ENCODE assay signal across 12 cellular contexts in the genomic region with DNA sequence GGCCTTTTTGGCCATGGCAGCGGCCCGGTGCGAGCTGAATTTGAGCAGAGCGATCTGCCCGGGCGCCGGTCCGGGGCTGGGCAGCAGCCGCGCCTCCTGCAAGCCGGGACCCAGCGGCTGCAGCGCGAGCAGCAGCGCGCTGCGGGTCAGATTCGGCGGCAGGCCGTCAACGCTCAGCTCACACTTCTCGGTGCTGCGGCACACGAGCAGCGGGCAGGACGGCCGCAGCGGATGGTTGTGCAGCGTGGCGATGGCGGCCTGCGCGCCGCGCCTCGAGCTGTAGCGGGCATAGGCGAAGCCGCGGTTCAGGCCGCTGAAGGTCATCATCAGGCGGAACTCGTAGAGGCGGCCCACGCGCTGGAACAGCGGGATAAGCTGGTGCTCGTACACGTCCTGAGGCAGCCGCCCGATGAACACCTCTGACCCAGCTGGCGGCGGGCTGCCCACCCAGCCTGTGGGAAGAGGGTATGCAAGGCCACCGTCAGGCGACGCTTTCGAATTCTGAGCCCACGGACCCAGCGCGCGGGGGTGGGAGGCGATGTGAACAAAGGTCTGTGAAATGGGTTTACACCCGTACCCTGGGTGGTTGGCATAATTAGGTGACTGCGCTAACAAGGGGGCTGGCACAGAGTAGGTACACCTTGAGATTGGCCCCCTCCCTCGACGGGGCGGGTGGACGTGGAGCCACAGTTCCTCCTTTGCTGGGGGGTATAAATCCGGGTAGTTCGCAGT. TPM values are rescaled to one million over a fixed set of nuclear protein-coding genes. Genes with fewer than 3 reads are reported as not detected.
DNase-seq lines count a peak whose midpoint lies in the region; ATAC-seq and TF ChIP-seq lines count a peak whose summit lies in the region.
"Had no signal": no experiment of that assay in that cellular context is flagged by ENCODE, and none has a peak within 500 bp of the region (broad histone marks: within the 10 kb centered on the region; RNA-seq: fewer than 3 reads in every experiment).

No MANE protein-coding gene starts in this region.

- peaks cover 94% of the 10 kb centered on the region for H3K36me3 ChIP-seq in suprapubic skin

- H3K27ac ChIP-seq in suprapubic skin, result no peak overlapping the region
- H3K27ac ChIP-seq: BLaER1, RWPE1 had no signal

- peak overlapping the region; percentile 14 for H3K4me3 ChIP-seq in iPS-11a (ENCODE audit: low read depth, low read length)
- peak overlapping the region; percentile 14 for H3K4me3 ChIP-seq in suprapubic skin
- H3K4me3 ChIP-seq: BLaER1 had no signal

- no peak overlapping the region for H3K27ac Mint-ChIP-seq in activated CD8-positive, alpha-beta memory T cell treated with anti-CD3 and anti-CD28 coated beads, Interleukin-2, amount 10 ng/mL, durations not matched to agents 7 days and 5 days
- no peak overlapping the region for H3K27ac Mint-ChIP-seq in activated naive CD8-positive, alpha-beta T cell treated with anti-CD3 and anti-CD28 coated beads, Interleukin-2, amount 50 U/mL, for 24 hours
- no peak overlapping the region for H3K27ac Mint-ChIP-seq in HFFc6
- H3K27ac Mint-ChIP-seq: memory B cell had no signal

- H3K4me1 ChIP-seq in suprapubic skin, result peaks cover 8% of the 10 kb centered on the region
- H3K4me1 ChIP-seq: BLaER1 had no signal

- no peaks in the 10 kb centered on the region for H3K9me3 Mint-ChIP-seq in activated CD8-positive, alpha-beta memory T cell treated with anti-CD3 and anti-CD28 coated beads, Interleukin-2, amount 10 ng/mL, durations not matched to agents 7 days and 5 days (ENCODE audit: low read depth)
- no peaks in the 10 kb centered on the region for H3K9me3 Mint-ChIP-seq in activated naive CD8-positive, alpha-beta T cell treated with anti-CD3 and anti-CD28 coated beads, Interleukin-2, amount 50 U/mL, for 24 hours
- no peaks in the 10 kb centered on the region for H3K9me3 Mint-ChIP-seq in HFFc6
- H3K9me3 Mint-ChIP-seq: memory B cell had no signal

- H3K36me3 Mint-ChIP-seq in activated CD8-positive, alpha-beta memory T cell treated with anti-CD3 and anti-CD28 coated beads, Interleukin-2, amount 10 ng/mL, durations not matched to agents 7 days and 5 days, result peaks cover 51% of the 10 kb centered on the region
- H3K36me3 Mint-ChIP-seq in activated naive CD8-positive, alpha-beta T cell treated with anti-CD3 and anti-CD28 coated beads, Interleukin-2, amount 50 U/mL, for 24 hours (ENCODE audit: low read depth), result peaks cover 61% of the 10 kb centered on the region
- peaks cover 17% of the 10 kb centered on the region; the same call in 1 of the 2 replicates for H3K36me3 Mint-ChIP-seq in HFFc6 (ENCODE audit: low read depth)

- no peak overlapping the region for H3K4me3 Mint-ChIP-seq in activated CD8-positive, alpha-beta memory T cell treated with anti-CD3 and anti-CD28 coated beads, Interleukin-2, amount 10 ng/mL, durations not matched to agents 7 days and 5 days
- H3K4me3 Mint-ChIP-seq in activated naive CD8-positive, alpha-beta T cell treated with anti-CD3 and anti-CD28 coated beads, Interleukin-2, amount 50 U/mL, for 24 hours, result no peak overlapping the region
- no peak overlapping the region for H3K4me3 Mint-ChIP-seq in HFFc6
- H3K4me3 Mint-ChIP-seq: memory B cell had no signal

- H3K9me3 ChIP-seq in suprapubic skin, result no peaks in the 10 kb centered on the region
- H3K9me3 ChIP-seq: BLaER1 had no signal

- TF ChIP-seq CTCF in suprapubic skin (IDR thresholded peaks at IDR 0.05) (no peak), HFFc6 (IDR thresholded peaks at IDR 0.05) (no peak)

- no peaks in the 10 kb centered on the region for H3K27me3 ChIP-seq in suprapubic skin
- H3K27me3 ChIP-seq: BLaER1 had no signal

- no peak for TF ChIP-seq EP300 in suprapubic skin (IDR thresholded peaks at IDR 0.05)

- DNase-seq in activated CD8-positive, alpha-beta memory T cell treated with anti-CD3 and anti-CD28 coated beads, Interleukin-2, amount 10 ng/mL, durations not matched to agents 7 days and 5 days, result peak; percentile 48
- DNase-seq in activated CD8-positive, alpha-beta memory T cell treated with anti-CD3 and anti-CD28 coated beads, Interleukin-2, amount 50 U/mL, for 4 hours, result no peak
- DNase-seq in activated naive CD8-positive, alpha-beta T cell treated with anti-CD3 and anti-CD28 coated beads, Interleukin-2, amount 50 U/mL, for 24 hours, result peak; percentile 23
- DNase-seq in suprapubic skin (ENCODE audit: low spot score in 2 of 2), result no peak
- DNase-seq in RKO (ENCODE audit: low spot score), result no peak
- no peak for DNase-seq in HFFc6
- DNase-seq: activated CD8-positive, alpha-beta memory T cell treated with anti-CD3 and anti-CD28 coated beads for 24 hours had no signal

- 44% methylated on average over 63 of the region's 70 CpGs for WGBS in suprapubic skin

- peaks cover 5% of the 10 kb centered on the region for H3K4me1 Mint-ChIP-seq in activated CD8-positive, alpha-beta memory T cell treated with anti-CD3 and anti-CD28 coated beads, Interleukin-2, amount 10 ng/mL, durations not matched to agents 7 days and 5 days
- peaks cover 3% of the 10 kb centered on the region for H3K4me1 Mint-ChIP-seq in activated naive CD8-positive, alpha-beta T cell treated with anti-CD3 and anti-CD28 coated beads, Interleukin-2, amount 50 U/mL, for 24 hours
- H3K4me1 Mint-ChIP-seq in HFFc6 (ENCODE audit: low read depth), result peaks cover 5% of the 10 kb centered on the region

- ATAC-seq in activated CD8-positive, alpha-beta memory T cell treated with anti-CD3 and anti-CD28 coated beads, Interleukin-2, amount 10 ng/mL, durations not matched to agents 7 days and 5 days, result peak; percentile 46
- ATAC-seq in activated naive CD8-positive, alpha-beta T cell treated with anti-CD3 and anti-CD28 coated beads, Interleukin-2, amount 50 U/mL, for 24 hours, result no peak
- no peak for ATAC-seq in GM18861 (IDR thresholded peaks at IDR 0.05; ENCODE audit: unreplicated experiment)

- H3K27me3 Mint-ChIP-seq in activated CD8-positive, alpha-beta memory T cell treated with anti-CD3 and anti-CD28 coated beads, Interleukin-2, amount 10 ng/mL, durations not matched to agents 7 days and 5 days, result no peaks in the 10 kb centered on the region
- no peaks in the 10 kb centered on the region for H3K27me3 Mint-ChIP-seq in activated naive CD8-positive, alpha-beta T cell treated with anti-CD3 and anti-CD28 coated beads, Interleukin-2, amount 50 U/mL, for 24 hours
- H3K27me3 Mint-ChIP-seq in HFFc6 (ENCODE audit: insufficient read depth), result no peaks in the 10 kb centered on the region; the same call in 1 of the 2 replicates
- H3K27me3 Mint-ChIP-seq: memory B cell had no signal

- TF ChIP-seq POLR2A in suprapubic skin (IDR thresholded peaks at IDR 0.05), result no peak

- CTCF ChIA-PET in activated CD8-positive, alpha-beta memory T cell treated with anti-CD3 and anti-CD28 coated beads, Interleukin-2, amount 10 ng/mL, durations not matched to agents 7 days and 5 days (lab: Charles Lee), result interaction anchor here (0.9 kb wide), 1 partner anchor 17 kb away, joined by 3 read pairs; no protein-coding TSS in a partner anchor

RNA-seq across cellular contexts. Expression of a gene that starts 0.8 kb away (rescaled TPM):
- total RNA-seq in activated CD8-positive, alpha-beta memory T cell treated with anti-CD3 and anti-CD28 coated beads, Interleukin-2, amount 10 ng/mL, durations not matched to agents 7 days and 5 days, result 1 to 10 TPM; 2.8 to 2.9 TPM
- 1 to 10 TPM in 3 of 4 donors, under 1 TPM in 1; 0.98 to 3.5 (median 2.6) TPM for total RNA-seq in suprapubic skin
- total RNA-seq in HFFc6 (2021; fragmentation: NEBNext Ultra II Directional; extraction: Animal tissue kit (Norgen Biotek cat#: 25700)), result under 1 TPM; 0.26 to 0.59 (median 0.41) TPM

RNA-seq across cellular contexts. Expression of a gene that starts 7.9 kb away (rescaled TPM):
- total RNA-seq in activated CD8-positive, alpha-beta memory T cell treated with anti-CD3 and anti-CD28 coated beads, Interleukin-2, amount 10 ng/mL, durations not matched to agents 7 days and 5 days, result 10 to 100 TPM; 38.7 to 40.6 TPM
- 10 to 100 TPM; 15.7 to 41.5 (median 22.8) TPM for total RNA-seq in suprapubic skin
- 10 to 100 TPM; 23.7 to 28.3 (median 25.8) TPM for total RNA-seq in HFFc6 (2021; fragmentation: NEBNext Ultra II Directional; extraction: Animal tissue kit (Norgen Biotek cat#: 25700))

RNA-seq across cellular contexts. Expression of a gene that starts 18.5 kb away (rescaled TPM):
- total RNA-seq in activated CD8-positive, alpha-beta memory T cell treated with anti-CD3 and anti-CD28 coated beads, Interleukin-2, amount 10 ng/mL, durations not matched to agents 7 days and 5 days, result 10 to 100 TPM; 75.9 to 93.9 TPM
- total RNA-seq in suprapubic skin, result 10 to 100 TPM; 73.3 to 87.0 (median 79.2) TPM
- 100 to 1,000 TPM in 1 of 6 experiments, 10 to 100 TPM in 5; 89.1 to 102 (median 96.8) TPM for total RNA-seq in HFFc6 (2021; fragmentation: NEBNext Ultra II Directional; extraction: Animal tissue kit (Norgen Biotek cat#: 25700))

RNA-seq across cellular contexts. Expression of a gene that starts 18.6 kb away (rescaled TPM):
- total RNA-seq in activated CD8-positive, alpha-beta memory T cell treated with anti-CD3 and anti-CD28 coated beads, Interleukin-2, amount 10 ng/mL, durations not matched to agents 7 days and 5 days, result 10 to 100 TPM; 30.7 to 36.6 TPM
- total RNA-seq in suprapubic skin, result 10 to 100 TPM; 21.0 to 57.0 (median 35.1) TPM
- 10 to 100 TPM; 22.1 to 23.5 (median 22.9) TPM for total RNA-seq in HFFc6 (2021; fragmentation: NEBNext Ultra II Directional; extraction: Animal tissue kit (Norgen Biotek cat#: 25700))

RNA-seq across cellular contexts. Expression of a gene that starts 25.0 kb away (rescaled TPM):
- total RNA-seq in activated CD8-positive, alpha-beta memory T cell treated with anti-CD3 and anti-CD28 coated beads, Interleukin-2, amount 10 ng/mL, durations not matched to agents 7 days and 5 days, result 100 to 1,000 TPM; 102 to 113 TPM
- total RNA-seq in suprapubic skin, result 100 to 1,000 TPM in 2 of 4 donors, 10 to 100 TPM in 2; 73.2 to 149 (median 92.0) TPM
- total RNA-seq in HFFc6 (2021; fragmentation: NEBNext Ultra II Directional; extraction: Animal tissue kit (Norgen Biotek cat#: 25700)), result 100 to 1,000 TPM in 4 of 6 experiments, 10 to 100 TPM in 2; 83.3 to 116 (median 109) TPM

Comparison
In these comparisons a context has a peak if more than half of its experiments do, and no peak if none do; other contexts are left out.
1. DNase-seq: peak in activated CD8-positive, alpha-beta memory T cell treated with anti-CD3 and anti-CD28 coated beads, Interleukin-2, amount 10 ng/mL, durations not matched to agents 7 days and 5 days (single experiment) and activated naive CD8-positive, alpha-beta T cell treated with anti-CD3 and anti-CD28 coated beads, Interleukin-2, amount 50 U/mL, for 24 hours (single experiment); none in activated CD8-positive, alpha-beta memory T cell treated with anti-CD3 and anti-CD28 coated beads, Interleukin-2, amount 50 U/mL, for 4 hours (single experiment), suprapubic skin (0 of 2), RKO (single experiment) and HFFc6 (single experiment).